In the genomic region with DNA sequence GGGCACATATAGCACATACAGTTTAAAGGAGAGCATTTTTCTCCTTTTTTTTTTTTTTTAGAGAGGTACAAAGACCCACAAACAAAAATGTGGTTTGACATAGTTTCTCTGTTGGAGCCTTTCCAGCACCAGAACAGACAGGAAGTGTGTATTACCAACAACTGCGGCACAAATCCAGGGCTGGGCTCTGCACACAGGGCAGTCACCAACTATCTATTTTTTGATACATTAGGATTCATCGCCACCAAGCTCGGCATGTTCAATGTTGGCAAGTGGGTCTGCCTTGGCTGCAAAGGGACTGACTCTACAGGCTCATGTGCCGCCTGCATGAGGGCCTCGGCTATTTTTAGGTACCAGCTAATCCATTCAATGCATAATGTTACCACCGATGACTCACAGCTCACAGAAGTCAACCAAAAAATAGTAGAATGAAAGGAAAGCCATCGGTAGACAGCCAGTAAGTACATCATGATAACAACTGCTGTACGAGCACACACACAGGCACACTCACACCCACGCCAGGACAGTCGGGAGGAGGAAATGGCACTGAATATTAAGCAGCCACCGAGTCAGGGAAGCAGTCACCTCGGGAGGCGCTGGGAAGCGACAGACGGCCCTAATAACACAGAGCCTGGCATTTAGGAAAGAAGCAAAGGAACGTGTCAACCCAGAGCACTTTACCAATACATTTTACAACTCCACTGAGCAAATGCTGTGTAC, we compare ENCODE assay signal across 8 cellular contexts.
A peak's percentile ranks its signal among the peaks of the same experiment; 100 is the strongest.
DNase-seq lines count a peak whose midpoint lies in the region.

No MANE protein-coding gene starts in this region.

- H3K27me3 ChIP-seq in layer of hippocampus (ENCODE audit: control insufficient read depth, insufficient read depth, low read length): no peaks in the 10 kb centered on the region

- peak overlapping the region; percentile 79 for H3K27ac ChIP-seq in layer of hippocampus (ENCODE audit: low read depth, low read length)

- DNase-seq in GM03348 (ENCODE audit: low spot score): peak; percentile 86
- DNase-seq in HCEC 1CT: peak; percentile 93
- DNase-seq in MV-4-11 (lab: John Stamatoyannopoulos, UW): peak; percentile 93
- peak; percentile 37 for DNase-seq in activated CD4-positive, CD25-positive, alpha-beta regulatory T cell treated with anti-CD3 and anti-CD28 coated beads, Interleukin-2, amount 50 U/mL, for 16 hours (ENCODE audit: low read depth, low spot score)
- peak; percentile 86 for DNase-seq in central memory CD4-positive, alpha-beta T cell
- DNase-seq in stimulated activated CD4-positive, alpha-beta T cell treated with anti-CD3 and anti-CD28 coated beads, Interleukin-2, amount 100 ng/mL, for 24 hours: peak; percentile 62 to 73
- DNase-seq in NCI-H2227 treated with DMSO at 0.1 percent for 48 hours (lab: John Stamatoyannopoulos, UW): no peak
